ENCODE assay signal across 14 cellular contexts in the genomic region with DNA sequence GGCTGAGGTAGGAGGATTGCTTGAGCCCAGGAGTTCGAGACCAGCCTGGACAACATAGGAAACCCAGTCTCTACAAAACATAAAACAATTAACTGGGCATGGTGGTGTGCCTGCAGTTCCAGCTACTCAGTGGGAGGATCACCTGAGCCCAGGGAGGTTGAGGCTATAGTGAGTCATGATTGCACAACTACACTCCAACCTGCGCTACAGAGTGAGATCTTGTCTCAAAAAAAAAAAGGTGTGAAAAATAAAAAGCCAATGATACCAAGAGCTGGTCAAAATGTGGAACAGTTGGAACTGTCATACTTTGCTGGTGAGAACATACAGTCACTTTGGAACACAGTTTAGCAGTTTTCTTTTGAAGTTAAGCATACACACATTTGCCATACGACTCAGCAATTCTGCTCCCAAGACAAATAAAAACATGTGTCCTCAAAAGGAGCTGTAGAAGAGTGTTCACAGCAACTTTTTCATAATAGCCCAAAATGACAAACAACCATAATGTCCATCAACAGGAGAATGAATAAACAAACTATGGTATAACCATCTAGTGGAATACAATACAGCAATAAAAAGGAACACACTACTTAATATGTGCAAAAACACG. TPM values are rescaled to one million over a fixed set of nuclear protein-coding genes. Genes with fewer than 3 reads are reported as not detected.
A peak's percentile ranks its signal among the peaks of the same experiment; 100 is the strongest.
DNase-seq lines count a peak whose midpoint lies in the region; TF ChIP-seq lines count a peak whose summit lies in the region.
"Had no signal": no experiment of that assay in that cellular context is flagged by ENCODE, and none has a peak within 500 bp of the region (broad histone marks: within the 10 kb centered on the region; RNA-seq: fewer than 3 reads in every experiment).

No MANE protein-coding gene starts in this region.

- peak overlapping the region; percentile 8 for H3K27ac ChIP-seq in thymus (ENCODE audit: low read depth)
- H3K27ac ChIP-seq in vagina: no peak overlapping the region
- H3K27ac ChIP-seq: BLaER1 treated with 17β-estradiol and CSF1 and Interleukin-3, amounts not matched to agents 10 nM and 100 nM; GM23248 had no signal

- peaks cover 4% of the 10 kb centered on the region for H3K9me3 Mint-ChIP-seq in activated naive CD8-positive, alpha-beta T cell treated with anti-CD3 and anti-CD28 coated beads for 36 hours
- H3K9me3 Mint-ChIP-seq in Calu3 (ENCODE audit: low read depth, unreplicated experiment): no peaks in the 10 kb centered on the region
- H3K9me3 Mint-ChIP-seq: IgD-negative memory B cell had no signal

- H3K27me3 ChIP-seq in thymus (ENCODE audit: control insufficient read depth, insufficient read depth): no peaks in the 10 kb centered on the region
- H3K27me3 ChIP-seq in vagina: no peaks in the 10 kb centered on the region
- H3K27me3 ChIP-seq: BLaER1 treated with 17β-estradiol and CSF1 and Interleukin-3, amounts not matched to agents 10 nM and 100 nM had no signal

- TF ChIP-seq CTCF in vagina (IDR thresholded peaks at IDR 0.05) (no peak), Calu3 (IDR thresholded peaks at IDR 0.05; ENCODE audit: unreplicated experiment) (no peak)

- BruUV-seq in Calu3 (replicated peaks; lab: Mats Ljungman, UMichigan): no TSS peak

- no peaks in the 10 kb centered on the region for H3K27me3 Mint-ChIP-seq in activated naive CD8-positive, alpha-beta T cell treated with anti-CD3 and anti-CD28 coated beads for 36 hours
- H3K27me3 Mint-ChIP-seq in Calu3 (ENCODE audit: unreplicated experiment): peaks cover 4% of the 10 kb centered on the region
- H3K27me3 Mint-ChIP-seq: IgD-negative memory B cell had no signal

- no peak for TF ChIP-seq POLR2A in vagina (IDR thresholded peaks at IDR 0.05)

- H3K4me3 ChIP-seq in thymus (ENCODE audit: low read length) (no peak overlapping the region), vagina (no peak overlapping the region)
- H3K4me3 ChIP-seq: BLaER1 treated with 17β-estradiol and CSF1 and Interleukin-3, amounts not matched to agents 10 nM and 100 nM; GM23248 had no signal

- peaks cover 3% of the 10 kb centered on the region for H3K36me3 Mint-ChIP-seq in activated naive CD8-positive, alpha-beta T cell treated with anti-CD3 and anti-CD28 coated beads for 36 hours
- H3K36me3 Mint-ChIP-seq in Calu3 (ENCODE audit: insufficient read depth, unreplicated experiment): no peaks in the 10 kb centered on the region

- H3K4me1 Mint-ChIP-seq in activated naive CD8-positive, alpha-beta T cell treated with anti-CD3 and anti-CD28 coated beads for 36 hours: peaks cover 22% of the 10 kb centered on the region
- H3K4me1 Mint-ChIP-seq in Calu3 (ENCODE audit: low read depth, unreplicated experiment): peaks cover 11% of the 10 kb centered on the region

- WGBS in thymus: 82% methylated on average over 4 of the region's 4 CpGs

- peaks cover 25% of the 10 kb centered on the region for H3K4me1 ChIP-seq in thymus (ENCODE audit: control insufficient read depth, insufficient read depth, low read length)
- no peaks in the 10 kb centered on the region for H3K4me1 ChIP-seq in vagina

- DNase-seq in stimulated activated CD4-positive, alpha-beta T cell treated with anti-CD3 and anti-CD28 coated beads, Interleukin-2, amount 100 ng/mL, for 24 hours: peak; percentile 35 to 50
- no peak for DNase-seq in stimulated activated CD4-positive, alpha-beta T cell treated with anti-CD3 and anti-CD28 coated beads, Interleukin-4, amount 100 ng/mL, for 4 hours
- peak; percentile 51 for DNase-seq in activated naive CD8-positive, alpha-beta T cell treated with anti-CD3 and anti-CD28 coated beads for 36 hours
- DNase-seq in kidney tubule cell (ENCODE audit: low spot score) (peak; percentile 41), NCI-H748 (lab: John Stamatoyannopoulos, UW; ENCODE audit: unreplicated experiment) (no peak), vagina (ENCODE audit: extremely low spot score in 2 of 2) (no peak), Calu3 (no peak)
- DNase-seq: effector CD4-positive, alpha-beta T cell; GM23248; NCI-H2227 treated with DMSO at 0.1 percent for 48 hours had no signal

- H3K36me3 ChIP-seq in thymus (ENCODE audit: control insufficient read depth, insufficient read depth): peaks cover under 1% of the 10 kb centered on the region
- H3K36me3 ChIP-seq in vagina: no peaks in the 10 kb centered on the region
- H3K36me3 ChIP-seq: BLaER1 treated with 17β-estradiol and CSF1 and Interleukin-3, amounts not matched to agents 10 nM and 100 nM had no signal

- intact Hi-C loops in vagina (cut with DNase I): no loop called here
- intact Hi-C loops in Calu3 (cut with micrococcal nuclease; ENCODE audit: unreplicated experiment): no loop called here

- H3K4me3 Mint-ChIP-seq in activated naive CD8-positive, alpha-beta T cell treated with anti-CD3 and anti-CD28 coated beads for 36 hours: no peak overlapping the region
- no peak overlapping the region for H3K4me3 Mint-ChIP-seq in Calu3 (ENCODE audit: low read depth, unreplicated experiment)

- H3K9me3 ChIP-seq in thymus (ENCODE audit: control insufficient read depth) (no peaks in the 10 kb centered on the region), vagina (no peaks in the 10 kb centered on the region)
- H3K9me3 ChIP-seq: BLaER1 treated with 17β-estradiol and CSF1 and Interleukin-3, amounts not matched to agents 10 nM and 100 nM had no signal

- CTCF ChIA-PET in Calu3 (lab: Charles Lee): interaction anchor here (0.7 to 1.6 kb wide), 2 partner anchors 26 to 325 kb away, joined by 3 read pairs; no protein-coding TSS in a partner anchor

- peak overlapping the region; percentile 39 for H3K27ac Mint-ChIP-seq in activated naive CD8-positive, alpha-beta T cell treated with anti-CD3 and anti-CD28 coated beads for 36 hours
- H3K27ac Mint-ChIP-seq in Calu3 (ENCODE audit: unreplicated experiment): no peak overlapping the region
- H3K27ac Mint-ChIP-seq: progenitor cell of endocrine pancreas had no signal

RNA-seq across cellular contexts. Expression of a gene that starts 21.6 kb away (rescaled TPM):
- 100 to 1,000 TPM; 110 TPM for total RNA-seq in activated naive CD8-positive, alpha-beta T cell treated with anti-CD3 and anti-CD28 coated beads for 36 hours
- 338 TPM for polyA plus RNA-seq in thymus
- total RNA-seq in vagina (246 TPM), Calu3 (2022) (14.3 and 15.1 TPM in 2 replicates)

RNA-seq across cellular contexts. Expression of a gene that starts 26.5 kb away (rescaled TPM):
- total RNA-seq in activated naive CD8-positive, alpha-beta T cell treated with anti-CD3 and anti-CD28 coated beads for 36 hours: 1 to 10 TPM; 1.8 to 2.0 TPM
- 26.6 TPM for polyA plus RNA-seq in thymus
- total RNA-seq in vagina (not detected), Calu3 (2022) (not detected in 2 replicates)
- total RNA-seq: GM23248 had no signal

Comparison
In these comparisons a context has a peak if more than half of its experiments do, and no peak if none do; other contexts are left out.
1. DNase-seq: peak in stimulated activated CD4-positive, alpha-beta T cell treated with anti-CD3 and anti-CD28 coated beads, Interleukin-2, amount 100 ng/mL, for 24 hours (2 of 2), activated naive CD8-positive, alpha-beta T cell treated with anti-CD3 and anti-CD28 coated beads for 36 hours (single experiment) and kidney tubule cell (single experiment); none in stimulated activated CD4-positive, alpha-beta T cell treated with anti-CD3 and anti-CD28 coated beads, Interleukin-4, amount 100 ng/mL, for 4 hours (0 of 2), NCI-H748 (single experiment), vagina (0 of 2) and Calu3 (single experiment).